Comparison of ENCODE assay signal across 18 cellular contexts in the genomic region with DNA sequence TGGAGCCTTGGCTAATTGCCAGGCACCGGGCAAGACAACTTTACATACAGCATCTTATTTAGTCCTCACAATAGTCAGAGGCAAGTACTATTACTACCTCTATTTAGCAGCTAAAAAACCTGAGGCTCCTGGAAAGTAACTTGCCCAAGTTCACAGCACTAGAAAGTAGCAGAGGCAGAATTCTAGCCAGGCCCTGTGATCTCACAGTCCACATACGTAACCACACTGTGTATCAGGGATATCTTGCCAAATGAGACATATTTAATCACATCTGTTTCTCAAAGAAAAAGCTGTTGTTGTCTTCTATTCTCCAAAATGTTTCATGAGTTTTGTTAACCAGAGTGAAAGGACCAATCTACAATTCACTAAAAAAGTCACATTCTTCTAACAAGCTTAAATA.
"Had no signal": no experiment of that assay in that cellular context is flagged by ENCODE, and none has a peak within 500 bp of the region (broad histone marks: within the 10 kb centered on the region; RNA-seq: fewer than 3 reads in every experiment).

No MANE protein-coding gene starts in this region.

- H3K36me3 ChIP-seq: esophagus squamous epithelium, neural progenitor cell, prostate gland, right lobe of liver, spleen had no signal

- ATAC-seq: activated naive CD4-positive, alpha-beta T cell treated with anti-CD3 and anti-CD28 coated beads, Interleukin-2, amount 50 U/mL, for 72 hours; effector memory CD8-positive, alpha-beta T cell; left lobe of liver; mucosa of descending colon; right lobe of liver; stimulated activated memory B cell treated with anti-CD40 and anti-IgM and Interleukin-4, amounts not matched to agents 10 μg/mL and 1 μg/mL and 100 μg/mL, for 72 hours had no signal

- H3K4me2 ChIP-seq: neural progenitor cell had no signal

- H3K4me1 ChIP-seq: prostate gland, right lobe of liver, spleen had no signal

- H3K4me3 ChIP-seq: esophagus squamous epithelium, mucosa of descending colon, neural progenitor cell, prostate gland, right lobe of liver, spleen had no signal

- H3K27ac ChIP-seq: neural progenitor cell, right lobe of liver, spleen had no signal

- H2AFZ ChIP-seq: neural progenitor cell had no signal

- H3K9me3 ChIP-seq: esophagus squamous epithelium, mucosa of descending colon, prostate gland, right lobe of liver had no signal

- H3K27me3 ChIP-seq: esophagus squamous epithelium, neural progenitor cell, right lobe of liver, spleen had no signal

- H3K9ac ChIP-seq: neural progenitor cell had no signal

- DNase-seq: activated CD4-positive, alpha-beta T cell treated with anti-CD3 and anti-CD28 coated beads for 1 hour; activated CD4-positive, alpha-beta T cell treated with anti-CD3 and anti-CD28 coated beads, Interleukin-2, amount 50 U/mL, for 4 hours; activated gamma-delta T cell treated with Interleukin-2 at 50 U/mL for 16 hours; amniotic stem cell; effector memory CD8-positive, alpha-beta T cell; esophagus squamous epithelium; head of caudate nucleus; mammary epithelial cell; mucosa of descending colon; naive B cell; right lobe of liver; spleen; stimulated activated CD4-positive, alpha-beta T cell treated with anti-CD3 and anti-CD28 coated beads, Interleukin-4, amount 100 ng/mL, for 4 hours had no signal
